In the genomic region with DNA sequence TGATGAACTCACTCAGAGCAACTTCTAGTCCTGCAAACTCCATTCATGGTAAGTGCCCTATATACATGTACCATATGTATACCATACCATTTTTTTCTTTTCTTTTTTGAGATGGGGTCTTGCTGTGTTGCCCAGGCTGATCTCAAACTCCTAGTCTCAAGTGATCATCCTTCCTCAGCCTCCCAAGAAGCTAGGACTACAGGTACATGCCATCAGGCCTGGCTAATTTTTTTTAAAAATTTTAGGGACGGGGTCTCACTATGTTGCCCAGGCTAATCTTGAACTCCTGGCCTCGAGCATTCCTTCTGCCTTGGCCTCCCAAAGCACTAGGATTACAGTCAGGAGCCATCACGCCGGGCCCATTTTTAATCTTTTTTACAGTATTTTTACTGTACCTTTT, we compare ENCODE assay signal across 9 cellular contexts.
"Had no signal": no experiment of that assay in that cellular context is flagged by ENCODE, and none has a peak within 500 bp of the region (broad histone marks: within the 10 kb centered on the region; RNA-seq: fewer than 3 reads in every experiment).

No MANE protein-coding gene starts in this region.

- H3K36me3 ChIP-seq: HAP-1 had no signal

- ATAC-seq: HCT116, HepG2 had no signal

- H2AFZ ChIP-seq: GM23248 had no signal

- H3K4me3 Mint-ChIP-seq: IgD-negative memory B cell had no signal

- H3K9ac ChIP-seq: GM23248 had no signal

- H3K4me3 ChIP-seq: GM23248, HAP-1 had no signal

- FAIRE-seq: HepG2, HTR-8/SVneo had no signal

- H3K27ac ChIP-seq: GM23248 had no signal

- H3K4me1 ChIP-seq: HAP-1 had no signal

- H3K36me3 Mint-ChIP-seq: IgD-negative memory B cell had no signal

- DNase-seq: GM23248, GOT3, H7, KG1 had no signal

- H3K27ac Mint-ChIP-seq: IgD-negative memory B cell had no signal
